In genomic region chr13:42041017-42041683, GRCh38 we compare ENCODE assay signal across 8 cellular contexts. TPM values are rescaled to one million over a fixed set of nuclear protein-coding genes. Genes with fewer than 3 reads are reported as not detected.
A peak's percentile ranks its signal among the peaks of the same experiment; 100 is the strongest.
DNase-seq lines count a peak whose midpoint lies in the region; FAIRE-seq and TF ChIP-seq lines count a peak whose summit lies in the region.

No MANE protein-coding gene starts in this region.

- no peak overlapping the region for H2AK5ac ChIP-seq in H1 (ENCODE audit: low read depth, low read length)

- POLR2A ChIA-PET in H1 (lab: Charles Lee; ENCODE audit: partially characterized antibody), result interaction anchor here (0.8 to 1.9 kb wide), 5 partner anchors 11 to 129 kb away, joined by 3 to 8 read pairs (median 3); partner anchors contain the start of gene VWA8

- H3K4me1 ChIP-seq in H1 (replicated peaks in 1 of 4; ENCODE audit: control insufficient read depth in 3 of 4, insufficient read depth in 4 of 4, low read length in 3 of 4) (no peaks in the 10 kb centered on the region), mesodermal cell (ENCODE audit: control insufficient read depth, insufficient read depth, low read length, poor library complexity, severe bottlenecking) (no peaks in the 10 kb centered on the region)

- H4K8ac ChIP-seq in H1 (ENCODE audit: extremely low read depth, insufficient read depth, low read length), result peak overlapping the region; percentile 94

- no peak overlapping the region for H3K27ac ChIP-seq in H1 (ENCODE audit: low read depth, low read length)
- no peak overlapping the region for H3K27ac ChIP-seq in mesodermal cell (ENCODE audit: low read depth, low read length, severe bottlenecking)

- H3K79me1 ChIP-seq in H1 (ENCODE audit: low read depth, low read length), result no peaks in the 10 kb centered on the region

- peak overlapping the region; percentile 91 for H3K4me3 Mint-ChIP-seq in stimulated activated naive CD8-positive, alpha-beta T cell treated with anti-CD3 and anti-CD28 coated beads, Interleukin-15, Interleukin-2, amounts not matched to agents 100 ng/mL and 50 ng/mL, for 24 hours

- DNase-seq in NCI-H446 (lab: John Stamatoyannopoulos, UW) (peak; percentile 12 to 42), NCI-H446 treated with DMSO at 0.1 percent for 48 hours (lab: John Stamatoyannopoulos, UW) (no peak), HFF-Myc (ENCODE audit: extremely low read depth, low read depth) (no peak), NCI-H1105 (lab: John Stamatoyannopoulos, UW) (peak; percentile 29), H1 (ENCODE audit: low read depth in 1 of 2, low spot score in 2 of 2) (peak in 1 of 2 experiments; percentile 73)
- DNase-seq in activated CD4-positive, alpha-beta T cell treated with anti-CD3 and anti-CD28 coated beads, Interleukin-2, amount 50 U/mL, for 48 hours, result peak; percentile 60 to 61

- H3K36me3 ChIP-seq in H1 (ENCODE audit: control insufficient read depth in 2 of 4, insufficient read depth in 4 of 4, low read length in 3 of 4), result no peaks in the 10 kb centered on the region
- H3K36me3 ChIP-seq in mesodermal cell (ENCODE audit: control insufficient read depth, insufficient read depth, low read length), result peaks cover 6% of the 10 kb centered on the region

- CTCF ChIA-PET in H1 (lab: Charles Lee; ENCODE audit: partially characterized antibody), result interaction anchor here (0.8 to 1.7 kb wide), 8 partner anchors 12 to 373 kb away, joined by 3 to 6 read pairs (median 3); no protein-coding TSS in a partner anchor

- H3K4ac ChIP-seq in H1 (replicated peaks; ENCODE audit: insufficient read length, low read depth, low read length), result peak overlapping the region; percentile 73

- H3K9me3 ChIP-seq in H1 (ENCODE audit: insufficient read depth in 2 of 2, low read depth in 1 of 2, low read length in 1 of 2) (no peaks in the 10 kb centered on the region), mesodermal cell (ENCODE audit: control insufficient read depth, low read length) (no peaks in the 10 kb centered on the region)

- no peak overlapping the region for H2BK20ac ChIP-seq in H1 (ENCODE audit: low read length)

- no peak overlapping the region for H4K5ac ChIP-seq in H1 (ENCODE audit: insufficient read length, low read depth, low read length)

- TF ChIP-seq CTCF in HFF-Myc (IDR thresholded peaks at IDR 0.05; ENCODE audit: low read depth, low read length, missing control alignments) (no peak), H1 (IDR thresholded peaks at IDR 0.05; ENCODE audit: control extremely low read depth in 1 of 3, insufficient read depth in 1 of 3, low read depth in 1 of 3, low read length in 3 of 3) (no peak)

- H2BK12ac ChIP-seq in H1 (ENCODE audit: low read depth, low read length), result no peak overlapping the region; the same call in 1 of the 2 replicates

- peak overlapping the region; percentile 24; the same call in 1 of the 2 replicates for H2BK5ac ChIP-seq in H1 (ENCODE audit: low read depth, low read length)

- H3K56ac ChIP-seq in H1 (replicated peaks; ENCODE audit: insufficient read length, low read depth, low read length), result no peak overlapping the region

- 1% methylated on average over 50 of the region's 58 CpGs; no CpG with 5 or more reads in 1 of the 2 experiments for WGBS in H1 (ENCODE audit: extremely low coverage in 1 of 2, insufficient coverage in 1 of 2, insufficient read length in 1 of 2, insufficient replicate concordance in 2 of 2, low coverage in 1 of 2, low lambda C conversion rate in 2 of 2, missing lambda C conversion rate in 1 of 2), 2 experiments
- 0% methylated on average over 35 to 48 of the region's 58 CpGs for WGBS in mesodermal cell (ENCODE audit: insufficient coverage in 2 of 2), 2 experiments

- peak overlapping the region; percentile 66 to 91 (median 75) for H3K9ac ChIP-seq in H1 (replicated peaks in 1 of 4; ENCODE audit: extremely low read depth in 1 of 4, low read depth in 3 of 4, low read length in 3 of 4)

- H3K4me3 ChIP-seq in HFF-Myc (replicated peaks; ENCODE audit: low read depth, low read length) (peak overlapping the region; percentile 90), H1 (ENCODE audit: extremely low read depth in 1 of 4, insufficient read depth in 2 of 4, low read depth in 3 of 4, low read length in 4 of 4) (peak overlapping the region; percentile 58 to 87 (median 74)), mesodermal cell (ENCODE audit: extremely low read depth, insufficient read depth, low read length, poor library complexity, severe bottlenecking) (peak overlapping the region; percentile 77)

- TF ChIP-seq RAD21 in H1 (IDR thresholded peaks at IDR 0.05 in 1 of 2, conservative IDR thresholded peaks at IDR 0.05 in 1 of 2; ENCODE audit: low read depth in 2 of 2, low read length in 2 of 2), result no peak

- peaks cover 24% of the 10 kb centered on the region for H3K27me3 Mint-ChIP-seq in stimulated activated naive CD8-positive, alpha-beta T cell treated with anti-CD3 and anti-CD28 coated beads, Interleukin-15, Interleukin-2, amounts not matched to agents 100 ng/mL and 50 ng/mL, for 24 hours

- TF ChIP-seq EP300 in H1 (IDR thresholded peaks at IDR 0.05; ENCODE audit: borderline replicate concordance in 1 of 2, low read depth in 2 of 2, low read length in 2 of 2), result no peak

- H3K4me1 Mint-ChIP-seq in stimulated activated naive CD8-positive, alpha-beta T cell treated with anti-CD3 and anti-CD28 coated beads, Interleukin-15, Interleukin-2, amounts not matched to agents 100 ng/mL and 50 ng/mL, for 24 hours (ENCODE audit: low read depth), result peaks cover 33% of the 10 kb centered on the region

- H2AFZ ChIP-seq in H1 (ENCODE audit: low read length), result peak overlapping the region; percentile 47; the same call in 1 of the 2 replicates

- H3K23me2 ChIP-seq in H1 (ENCODE audit: low read depth, low read length), result peaks cover 17% of the 10 kb centered on the region

- peaks cover 4 to 7% of the 10 kb centered on the region in 2 experiments for H4K20me1 ChIP-seq in H1 (replicated peaks in 1 of 2; ENCODE audit: control insufficient read depth in 1 of 2, insufficient read depth in 2 of 2, low read length in 2 of 2)

- no peak for FAIRE-seq in H1 (lab: Jason Lieb, UNC)

- peak overlapping the region; percentile 86 for H3K27ac Mint-ChIP-seq in stimulated activated naive CD8-positive, alpha-beta T cell treated with anti-CD3 and anti-CD28 coated beads, Interleukin-15, Interleukin-2, amounts not matched to agents 100 ng/mL and 50 ng/mL, for 24 hours

- H3K14ac ChIP-seq in H1 (ENCODE audit: insufficient read length), result no peak overlapping the region

- no peak overlapping the region for H2BK120ac ChIP-seq in H1 (replicated peaks; ENCODE audit: low read depth, low read length)

- peak overlapping the region; percentile 39 for H4K91ac ChIP-seq in H1 (replicated peaks; ENCODE audit: insufficient read length, low read length)

- peaks cover 7% of the 10 kb centered on the region for H3K36me3 Mint-ChIP-seq in stimulated activated naive CD8-positive, alpha-beta T cell treated with anti-CD3 and anti-CD28 coated beads, Interleukin-15, Interleukin-2, amounts not matched to agents 100 ng/mL and 50 ng/mL, for 24 hours (ENCODE audit: low read depth)

- H3K23ac ChIP-seq in H1 (ENCODE audit: insufficient read length), result no peak overlapping the region

- peaks cover 2% of the 10 kb centered on the region for H3K9me3 Mint-ChIP-seq in stimulated activated naive CD8-positive, alpha-beta T cell treated with anti-CD3 and anti-CD28 coated beads, Interleukin-15, Interleukin-2, amounts not matched to agents 100 ng/mL and 50 ng/mL, for 24 hours

- peaks cover 0 to 15% of the 10 kb centered on the region in 2 experiments; a peak in 2 of 4 replicates for H3K79me2 ChIP-seq in H1 (ENCODE audit: control insufficient read depth in 1 of 2, insufficient read depth in 2 of 2, low read length in 2 of 2)

- peak overlapping the region; percentile 93 to 95 for H3K4me2 ChIP-seq in H1 (ENCODE audit: insufficient read depth in 1 of 2, low read depth in 2 of 2, low read length in 2 of 2)

- H2BK15ac ChIP-seq in H1 (ENCODE audit: low read length), result peak overlapping the region; percentile 72; the same call in 1 of the 2 replicates

- H3K27me3 ChIP-seq in H1 (replicated peaks in 1 of 4; ENCODE audit: control insufficient read depth in 3 of 4, extremely low read depth in 1 of 4, insufficient read depth in 3 of 4, low read length in 3 of 4), result peaks cover 6 to 37% (median 19%) of the 10 kb centered on the region in 4 experiments

- H3K18ac ChIP-seq in H1 (ENCODE audit: extremely low read depth, low read length), result peak overlapping the region; percentile 87

- no peak; a peak in 1 of 3 replicates for TF ChIP-seq POLR2A in H1 (IDR thresholded peaks at IDR 0.05; ENCODE audit: control extremely low read depth in 1 of 2, low read depth in 2 of 2, low read length in 2 of 2)

TF ChIP-seq in H1, 55 proteins besides CTCF, POLR2A, EP300 and RAD21 (continues in another document):
- TF ChIP-seq CREB1 (IDR thresholded peaks at IDR 0.05) (no peak), RFX5 (IDR thresholded peaks at IDR 0.05; ENCODE audit: borderline replicate concordance, low read depth, low read length) (no peak), SP2 (IDR thresholded peaks at IDR 0.05; ENCODE audit: low read length) (no peak), JUND (IDR thresholded peaks at IDR 0.05; ENCODE audit: low read length) (no peak), KDM5A (IDR thresholded peaks at IDR 0.05; ENCODE audit: low read length) (no peak), NRF1 (IDR thresholded peaks at IDR 0.05; ENCODE audit: low read depth, low read length) (no peak), MAFK (IDR thresholded peaks at IDR 0.05; ENCODE audit: low read depth, low read length) (no peak), CHD1 (IDR thresholded peaks at IDR 0.05; ENCODE audit: low read depth, low read length) (no peak), CHD2 (IDR thresholded peaks at IDR 0.05; ENCODE audit: low read length) (no peak)

RNA-seq across cellular contexts. Expression of gene DGKH, which starts 7.3 kb away (rescaled TPM):
- total RNA-seq in H1 (2021; fragmentation: NEBNext Ultra II Directional; extraction: Animal tissue kit (Norgen Biotek cat#: 25700)), result 5.8 and 7.9 TPM in 2 replicates
- 1.1 and 2.1 TPM in 2 replicates for polyA plus RNA-seq in H1 (2011; rRNA removed)
- polyA plus RNA-seq in H1 (2011; cell fraction: cytosol; rRNA removed), result 2.4 TPM
- 3.7 TPM for polyA plus RNA-seq in H1 (2011; cell fraction: nucleus; rRNA removed)
- polyA plus RNA-seq in H1 (2012, experiment 1 of 2), result 1.7 to 3.3 TPM (median 2.3 TPM) in 4 replicates
- 0.26 TPM for polyA plus RNA-seq in H1 (2012, experiment 2 of 2)
- polyA plus RNA-seq in H1 (2013, experiment 1 of 2), result 2.7 TPM
- polyA plus RNA-seq in H1 (2013, experiment 2 of 2), result 2.4 TPM
- polyA minus RNA-seq in H1 (2011; rRNA and poly(A)+ RNA removed), result 17.0 and 21.3 TPM in 2 replicates
- 7.1 TPM for polyA minus RNA-seq in H1 (2011; cell fraction: cytosol; rRNA and poly(A)+ RNA removed)
- 23.8 TPM for polyA minus RNA-seq in H1 (2011; cell fraction: nucleus; rRNA and poly(A)+ RNA removed)
- polyA plus RNA-seq in mesodermal cell (2013, experiment 1 of 2), result 5.2 TPM
- 3.9 TPM for polyA plus RNA-seq in mesodermal cell (2013, experiment 2 of 2)

Comparison
In these comparisons a context has a peak if more than half of its experiments do, and no peak if none do; other contexts are left out.
1. DNase-seq: peak in NCI-H446 (2 of 2), NCI-H1105 (single experiment) and activated CD4-positive, alpha-beta T cell treated with anti-CD3 and anti-CD28 coated beads, Interleukin-2, amount 50 U/mL, for 48 hours (2 of 2); none in NCI-H446 treated with DMSO at 0.1 percent for 48 hours (single experiment) and HFF-Myc (single experiment).
2. Peak in every context shown above with its lines, with median percentiles within 50 percentile points of each other: H3K4me3 ChIP-seq.